In genomic region chr9:91914937-91915336, GRCh38 we compare ENCODE assay signal across 6 cellular contexts. TPM values are rescaled to one million over a fixed set of nuclear protein-coding genes. Genes with fewer than 3 reads are reported as not detected.
"Had no signal": no experiment of that assay in that cellular context is flagged by ENCODE, and none has a peak within 500 bp of the region (broad histone marks: within the 10 kb centered on the region; RNA-seq: fewer than 3 reads in every experiment).

No MANE protein-coding gene starts in this region.

- H3K4me1 Mint-ChIP-seq: IgD-negative memory B cell had no signal

- DNase-seq: HCEC 1CT had no signal

- H3K27ac Mint-ChIP-seq: GM23338, H9, IgD-negative memory B cell had no signal

- H3K9me3 Mint-ChIP-seq: GM23338, H9, IgD-negative memory B cell had no signal

- ATAC-seq: HepG2 had no signal

- H3K36me3 Mint-ChIP-seq: IgD-negative memory B cell had no signal

- H3K4me3 Mint-ChIP-seq: GM23338, H9, IgD-negative memory B cell had no signal

- H3K27ac ChIP-seq: HL-60 had no signal

- H3K4me3 ChIP-seq: GM23338 had no signal

RNA-seq across cellular contexts. Expression of gene ROR2, which starts 35.1 kb away (rescaled TPM):
- total RNA-seq: HepG2 had no signal
